ENCODE assay signal across 7 cellular contexts in the genomic region with DNA sequence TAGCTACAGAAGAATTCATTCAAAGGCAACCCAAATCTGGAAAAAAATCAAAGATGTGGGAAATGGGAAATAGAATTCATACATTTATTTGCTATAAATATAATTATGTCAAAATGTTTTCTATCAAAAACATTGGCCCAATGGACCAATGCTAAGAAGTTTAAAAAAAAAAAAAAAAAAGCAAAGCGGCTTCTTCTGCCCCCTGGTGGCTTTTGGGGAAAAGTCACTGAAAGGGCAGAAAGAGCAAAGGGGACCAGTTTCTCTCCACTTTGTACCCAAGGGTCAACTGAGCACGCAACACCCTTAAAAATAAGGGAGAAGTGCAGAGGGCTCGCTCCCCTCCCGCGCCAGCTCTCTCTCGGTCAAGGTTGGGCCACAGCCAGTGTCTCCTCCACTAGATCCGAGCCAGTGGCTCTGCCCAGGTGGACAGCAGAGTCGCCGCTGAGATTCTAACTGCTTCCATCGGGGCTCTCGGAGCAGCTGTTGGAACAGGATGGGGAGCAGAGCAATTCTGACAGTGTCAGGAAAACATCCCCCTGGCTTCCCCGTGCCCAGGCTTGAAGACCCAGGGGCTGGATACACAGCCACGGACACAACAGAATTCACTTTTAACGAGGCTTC.
A peak's percentile ranks its signal among the peaks of the same experiment; 100 is the strongest.
DNase-seq lines count a peak whose midpoint lies in the region; ATAC-seq and TF ChIP-seq lines count a peak whose summit lies in the region.

No MANE protein-coding gene starts in this region.

- no peaks in the 10 kb centered on the region for H3K27me3 ChIP-seq in adrenal gland
- H3K27me3 ChIP-seq in vagina, result no peaks in the 10 kb centered on the region

- intact Hi-C loops in adrenal gland (cut with DNase I) (loop anchor here (5.0 to 10.0 kb wide), 3 partner anchors 120 to 792 kb away; no protein-coding TSS in a partner anchor), vagina (cut with DNase I) (loop anchor here (5.0 kb wide), 1 partner anchor 792 kb away; no protein-coding TSS in a partner anchor)

- WGBS in adrenal gland, 4 donors, result 30 to 34% (median 32%) methylated on average over 11 to 14 of the region's 14 CpGs

- H3K4me1 ChIP-seq in adrenal gland (replicated peaks in 1 of 2), result no peaks in the 10 kb centered on the region
- no peaks in the 10 kb centered on the region for H3K4me1 ChIP-seq in vagina

- TF ChIP-seq POLR2A in adrenal gland (IDR thresholded peaks at IDR 0.05) (no peak), vagina (IDR thresholded peaks at IDR 0.05) (no peak)

- no peaks in the 10 kb centered on the region for H3K9me3 ChIP-seq in adrenal gland (replicated peaks in 1 of 3)
- no peaks in the 10 kb centered on the region for H3K9me3 ChIP-seq in vagina

- no peak overlapping the region for H3K27ac ChIP-seq in adrenal gland
- no peak overlapping the region for H3K27ac ChIP-seq in vagina

- no peaks in the 10 kb centered on the region for H3K36me3 ChIP-seq in adrenal gland (replicated peaks in 1 of 2)
- no peaks in the 10 kb centered on the region for H3K36me3 ChIP-seq in vagina

- H3K4me3 ChIP-seq in adrenal gland, result no peak overlapping the region
- no peak overlapping the region for H3K4me3 ChIP-seq in vagina

- TF ChIP-seq CTCF in adrenal gland (IDR thresholded peaks at IDR 0.05) (peak; percentile 12 to 74 (median 54)), vagina (IDR thresholded peaks at IDR 0.05) (peak in 2 of 3 experiments; percentile 28 to 60)

- no peak for ATAC-seq in HG02610 (IDR thresholded peaks at IDR 0.05; ENCODE audit: unreplicated experiment)

- DNase-seq in ELF-1 (ENCODE audit: low read depth, low spot score) (peak; percentile 35), HuH-7 (ENCODE audit: low spot score) (peak; percentile 48), adrenal gland (peak in 3 of 7 donors; percentile 16 to 33 (median 19)), kidney tubule cell (ENCODE audit: low spot score) (peak; percentile 25), vagina (ENCODE audit: extremely low spot score in 2 of 2) (no peak)
- DNase-seq in activated CD8-positive, alpha-beta memory T cell treated with anti-CD3 and anti-CD28 coated beads for 24 hours, result no peak

Comparison
In these comparisons a context has a peak if more than half of its experiments do, and no peak if none do; other contexts are left out.
1. DNase-seq: peak in ELF-1 (single experiment), HuH-7 (single experiment) and kidney tubule cell (single experiment); none in vagina (0 of 2) and activated CD8-positive, alpha-beta memory T cell treated with anti-CD3 and anti-CD28 coated beads for 24 hours (single experiment).